Comparison of ENCODE assay signal across 1 cellular context in the genomic region with DNA sequence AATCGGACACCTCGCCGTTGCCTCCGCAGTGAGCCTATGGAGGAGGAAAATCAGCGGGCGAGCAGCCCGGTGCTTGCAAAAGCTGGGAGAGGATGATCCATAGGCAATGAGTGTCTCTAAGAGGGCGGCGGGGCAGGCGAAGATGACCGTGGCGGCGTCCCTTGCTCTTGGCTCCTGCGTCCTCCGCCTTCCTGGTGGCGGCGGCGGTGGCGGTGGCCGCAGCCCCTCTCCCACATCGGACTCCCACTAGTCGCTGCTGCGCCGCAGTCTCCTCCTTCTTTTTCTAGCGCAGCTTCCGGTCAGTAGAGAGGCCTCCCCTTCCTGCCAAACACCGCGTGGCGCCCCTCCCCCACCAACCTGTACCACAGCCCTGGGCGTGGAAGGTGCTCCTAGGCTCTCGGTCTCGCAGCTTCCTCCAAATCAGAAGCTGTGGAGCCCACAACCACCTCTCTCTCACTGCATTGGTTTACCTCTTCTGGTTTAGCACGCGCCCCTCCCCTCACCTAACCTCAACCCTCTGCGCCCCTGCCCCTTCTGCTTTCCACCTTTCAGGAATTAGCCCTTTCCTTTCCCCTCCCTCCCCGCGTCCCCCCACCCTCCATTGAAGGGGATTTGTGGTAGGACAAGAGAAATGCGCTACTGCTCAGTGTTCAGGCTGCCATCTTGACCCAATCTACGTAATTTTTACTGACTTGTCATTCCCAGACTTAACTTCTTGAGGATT.
TF ChIP-seq lines count a peak whose summit lies in the region.

A gene (minus strand): TSS at position 271 of the 724 bp plus-strand sequence. CDS start 594 bp downstream, outside the sequence.

TF ChIP-seq in K562, 482 proteins besides CTCF, POLR2A, EP300 and RAD21 (continued from another document and continues in another):
- TF ChIP-seq, protein P1, sequence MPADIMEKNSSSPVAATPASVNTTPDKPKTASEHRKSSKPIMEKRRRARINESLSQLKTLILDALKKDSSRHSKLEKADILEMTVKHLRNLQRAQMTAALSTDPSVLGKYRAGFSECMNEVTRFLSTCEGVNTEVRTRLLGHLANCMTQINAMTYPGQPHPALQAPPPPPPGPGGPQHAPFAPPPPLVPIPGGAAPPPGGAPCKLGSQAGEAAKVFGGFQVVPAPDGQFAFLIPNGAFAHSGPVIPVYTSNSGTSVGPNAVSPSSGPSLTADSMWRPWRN (IDR thresholded peaks at IDR 0.05; ENCODE audit: low read depth): no peak
- TF ChIP-seq CREM (IDR thresholded peaks at IDR 0.05; ENCODE audit: low read depth) (peak; percentile 31; the same call in 1 of the 2 replicates), CCAR2 (IDR thresholded peaks at IDR 0.05; ENCODE audit: low read depth, low read length) (no peak), NELFE (IDR thresholded peaks at IDR 0.05; ENCODE audit: insufficient read depth, insufficient read length) (no peak), HNRNPLL (IDR thresholded peaks at IDR 0.05; ENCODE audit: low read depth, low read length, poor library complexity, severe bottlenecking) (peak; percentile 39), FOXJ3 (CRISPR knock-in tag; IDR thresholded peaks at IDR 0.05) (no peak), ZNF717 (CRISPR knock-in tag; IDR thresholded peaks at IDR 0.05) (no peak), GATAD2B (IDR thresholded peaks at IDR 0.05; ENCODE audit: borderline replicate concordance) (no peak), NRF1 (conservative IDR thresholded peaks at IDR 0.05 in 1 of 2, IDR thresholded peaks at IDR 0.05 in 1 of 2) (peak; percentile 84 to 86), PHF20 (IDR thresholded peaks at IDR 0.05; ENCODE audit: partially characterized antibody) (no peak), POLR2AphosphoS5 (IDR thresholded peaks at IDR 0.05; ENCODE audit: control insufficient read depth, insufficient read depth, low read depth, low read length) (peak; percentile 29; the same call in 1 of the 2 replicates), EZH2 (IDR thresholded peaks at IDR 0.05; ENCODE audit: borderline replicate concordance, low read depth, low read length) (no peak), L3MBTL2 (IDR thresholded peaks at IDR 0.05) (0 out of 2 replicates have a peak, but pooled peaks have one; percentile 28), ZNF121 (CRISPR knock-in tag; conservative IDR thresholded peaks at IDR 0.05) (no peak), KAT2B (IDR thresholded peaks at IDR 0.05; ENCODE audit: low read depth, low read length) (no peak), TAF9B (IDR thresholded peaks at IDR 0.05; ENCODE audit: partially characterized antibody) (peak; percentile 46), SMARCA4 (IDR thresholded peaks at IDR 0.05) (no peak), ZNF408 (CRISPR knock-in tag; IDR thresholded peaks at IDR 0.05; ENCODE audit: low read depth) (no peak), YY1 (IDR thresholded peaks at IDR 0.05; ENCODE audit: borderline replicate concordance in 1 of 3, control insufficient read depth in 1 of 3, extremely low read depth in 1 of 3, insufficient read depth in 3 of 3, insufficient read length in 1 of 3, insufficient replicate concordance in 2 of 3, low read depth in 1 of 3, low read length in 2 of 3) (peak in 1 of 3 experiments; percentile 60), LCOR (CRISPR knock-in tag; IDR thresholded peaks at IDR 0.05) (no peak), RBFOX2 (IDR thresholded peaks at IDR 0.05; ENCODE audit: low read depth, low read length) (peak; percentile 84), PCBP1 (IDR thresholded peaks at IDR 0.05; ENCODE audit: low read depth, low read length, poor library complexity, severe bottlenecking) (no peak)
- TF ChIP-seq, protein P2, sequence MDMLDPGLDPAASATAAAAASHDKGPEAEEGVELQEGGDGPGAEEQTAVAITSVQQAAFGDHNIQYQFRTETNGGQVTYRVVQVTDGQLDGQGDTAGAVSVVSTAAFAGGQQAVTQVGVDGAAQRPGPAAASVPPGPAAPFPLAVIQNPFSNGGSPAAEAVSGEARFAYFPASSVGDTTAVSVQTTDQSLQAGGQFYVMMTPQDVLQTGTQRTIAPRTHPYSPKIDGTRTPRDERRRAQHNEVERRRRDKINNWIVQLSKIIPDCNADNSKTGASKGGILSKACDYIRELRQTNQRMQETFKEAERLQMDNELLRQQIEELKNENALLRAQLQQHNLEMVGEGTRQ (CRISPR knock-in tag; IDR thresholded peaks at IDR 0.05): no peak
- TF ChIP-seq, protein P3, sequence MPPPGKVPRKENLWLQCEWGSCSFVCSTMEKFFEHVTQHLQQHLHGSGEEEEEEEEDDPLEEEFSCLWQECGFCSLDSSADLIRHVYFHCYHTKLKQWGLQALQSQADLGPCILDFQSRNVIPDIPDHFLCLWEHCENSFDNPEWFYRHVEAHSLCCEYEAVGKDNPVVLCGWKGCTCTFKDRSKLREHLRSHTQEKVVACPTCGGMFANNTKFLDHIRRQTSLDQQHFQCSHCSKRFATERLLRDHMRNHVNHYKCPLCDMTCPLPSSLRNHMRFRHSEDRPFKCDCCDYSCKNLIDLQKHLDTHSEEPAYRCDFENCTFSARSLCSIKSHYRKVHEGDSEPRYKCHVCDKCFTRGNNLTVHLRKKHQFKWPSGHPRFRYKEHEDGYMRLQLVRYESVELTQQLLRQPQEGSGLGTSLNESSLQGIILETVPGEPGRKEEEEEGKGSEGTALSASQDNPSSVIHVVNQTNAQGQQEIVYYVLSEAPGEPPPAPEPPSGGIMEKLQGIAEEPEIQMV (tag; conservative IDR thresholded peaks at IDR 0.05; ENCODE audit: low read depth): no peak
- TF ChIP-seq, protein P4, sequence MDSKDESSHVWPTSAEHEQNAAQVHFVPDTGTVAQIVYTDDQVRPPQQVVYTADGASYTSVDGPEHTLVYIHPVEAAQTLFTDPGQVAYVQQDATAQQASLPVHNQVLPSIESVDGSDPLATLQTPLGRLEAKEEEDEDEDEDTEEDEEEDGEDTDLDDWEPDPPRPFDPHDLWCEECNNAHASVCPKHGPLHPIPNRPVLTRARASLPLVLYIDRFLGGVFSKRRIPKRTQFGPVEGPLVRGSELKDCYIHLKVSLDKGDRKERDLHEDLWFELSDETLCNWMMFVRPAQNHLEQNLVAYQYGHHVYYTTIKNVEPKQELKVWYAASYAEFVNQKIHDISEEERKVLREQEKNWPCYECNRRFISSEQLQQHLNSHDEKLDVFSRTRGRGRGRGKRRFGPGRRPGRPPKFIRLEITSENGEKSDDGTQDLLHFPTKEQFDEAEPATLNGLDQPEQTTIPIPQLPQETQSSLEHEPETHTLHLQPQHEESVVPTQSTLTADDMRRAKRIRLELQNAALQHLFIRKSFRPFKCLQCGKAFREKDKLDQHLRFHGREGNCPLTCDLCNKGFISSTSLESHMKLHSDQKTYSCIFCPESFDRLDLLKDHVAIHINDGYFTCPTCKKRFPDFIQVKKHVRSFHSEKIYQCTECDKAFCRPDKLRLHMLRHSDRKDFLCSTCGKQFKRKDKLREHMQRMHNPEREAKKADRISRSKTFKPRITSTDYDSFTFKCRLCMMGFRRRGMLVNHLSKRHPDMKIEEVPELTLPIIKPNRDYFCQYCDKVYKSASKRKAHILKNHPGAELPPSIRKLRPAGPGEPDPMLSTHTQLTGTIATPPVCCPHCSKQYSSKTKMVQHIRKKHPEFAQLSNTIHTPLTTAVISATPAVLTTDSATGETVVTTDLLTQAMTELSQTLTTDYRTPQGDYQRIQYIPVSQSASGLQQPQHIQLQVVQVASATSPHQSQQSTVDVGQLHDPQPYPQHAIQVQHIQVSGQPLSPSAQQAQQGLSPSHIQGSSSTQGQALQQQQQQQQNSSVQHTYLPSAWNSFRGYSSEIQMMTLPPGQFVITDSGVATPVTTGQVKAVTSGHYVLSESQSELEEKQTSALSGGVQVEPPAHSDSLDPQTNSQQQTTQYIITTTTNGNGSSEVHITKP (IDR thresholded peaks at IDR 0.05; ENCODE audit: partially characterized antibody): peak; percentile 51
- TF ChIP-seq, protein P5, sequence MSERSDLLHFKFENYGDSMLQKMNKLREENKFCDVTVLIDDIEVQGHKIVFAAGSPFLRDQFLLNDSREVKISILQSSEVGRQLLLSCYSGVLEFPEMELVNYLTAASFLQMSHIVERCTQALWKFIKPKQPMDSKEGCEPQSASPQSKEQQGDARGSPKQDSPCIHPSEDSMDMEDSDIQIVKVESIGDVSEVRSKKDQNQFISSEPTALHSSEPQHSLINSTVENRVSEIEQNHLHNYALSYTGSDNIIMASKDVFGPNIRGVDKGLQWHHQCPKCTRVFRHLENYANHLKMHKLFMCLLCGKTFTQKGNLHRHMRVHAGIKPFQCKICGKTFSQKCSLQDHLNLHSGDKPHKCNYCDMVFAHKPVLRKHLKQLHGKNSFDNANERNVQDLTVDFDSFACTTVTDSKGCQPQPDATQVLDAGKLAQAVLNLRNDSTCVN (CRISPR knock-in tag; IDR thresholded peaks at IDR 0.05): no peak
- TF ChIP-seq, protein P6, sequence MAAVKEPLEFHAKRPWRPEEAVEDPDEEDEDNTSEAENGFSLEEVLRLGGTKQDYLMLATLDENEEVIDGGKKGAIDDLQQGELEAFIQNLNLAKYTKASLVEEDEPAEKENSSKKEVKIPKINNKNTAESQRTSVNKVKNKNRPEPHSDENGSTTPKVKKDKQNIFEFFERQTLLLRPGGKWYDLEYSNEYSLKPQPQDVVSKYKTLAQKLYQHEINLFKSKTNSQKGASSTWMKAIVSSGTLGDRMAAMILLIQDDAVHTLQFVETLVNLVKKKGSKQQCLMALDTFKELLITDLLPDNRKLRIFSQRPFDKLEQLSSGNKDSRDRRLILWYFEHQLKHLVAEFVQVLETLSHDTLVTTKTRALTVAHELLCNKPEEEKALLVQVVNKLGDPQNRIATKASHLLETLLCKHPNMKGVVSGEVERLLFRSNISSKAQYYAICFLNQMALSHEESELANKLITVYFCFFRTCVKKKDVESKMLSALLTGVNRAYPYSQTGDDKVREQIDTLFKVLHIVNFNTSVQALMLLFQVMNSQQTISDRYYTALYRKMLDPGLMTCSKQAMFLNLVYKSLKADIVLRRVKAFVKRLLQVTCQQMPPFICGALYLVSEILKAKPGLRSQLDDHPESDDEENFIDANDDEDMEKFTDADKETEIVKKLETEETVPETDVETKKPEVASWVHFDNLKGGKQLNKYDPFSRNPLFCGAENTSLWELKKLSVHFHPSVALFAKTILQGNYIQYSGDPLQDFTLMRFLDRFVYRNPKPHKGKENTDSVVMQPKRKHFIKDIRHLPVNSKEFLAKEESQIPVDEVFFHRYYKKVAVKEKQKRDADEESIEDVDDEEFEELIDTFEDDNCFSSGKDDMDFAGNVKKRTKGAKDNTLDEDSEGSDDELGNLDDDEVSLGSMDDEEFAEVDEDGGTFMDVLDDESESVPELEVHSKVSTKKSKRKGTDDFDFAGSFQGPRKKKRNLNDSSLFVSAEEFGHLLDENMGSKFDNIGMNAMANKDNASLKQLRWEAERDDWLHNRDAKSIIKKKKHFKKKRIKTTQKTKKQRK (IDR thresholded peaks at IDR 0.05; ENCODE audit: borderline replicate concordance, low read depth, low read length): no peak
- TF ChIP-seq, protein P7, sequence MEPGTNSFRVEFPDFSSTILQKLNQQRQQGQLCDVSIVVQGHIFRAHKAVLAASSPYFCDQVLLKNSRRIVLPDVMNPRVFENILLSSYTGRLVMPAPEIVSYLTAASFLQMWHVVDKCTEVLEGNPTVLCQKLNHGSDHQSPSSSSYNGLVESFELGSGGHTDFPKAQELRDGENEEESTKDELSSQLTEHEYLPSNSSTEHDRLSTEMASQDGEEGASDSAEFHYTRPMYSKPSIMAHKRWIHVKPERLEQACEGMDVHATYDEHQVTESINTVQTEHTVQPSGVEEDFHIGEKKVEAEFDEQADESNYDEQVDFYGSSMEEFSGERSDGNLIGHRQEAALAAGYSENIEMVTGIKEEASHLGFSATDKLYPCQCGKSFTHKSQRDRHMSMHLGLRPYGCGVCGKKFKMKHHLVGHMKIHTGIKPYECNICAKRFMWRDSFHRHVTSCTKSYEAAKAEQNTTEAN (CRISPR knock-in tag; IDR thresholded peaks at IDR 0.05): no peak
